In the genomic region with DNA sequence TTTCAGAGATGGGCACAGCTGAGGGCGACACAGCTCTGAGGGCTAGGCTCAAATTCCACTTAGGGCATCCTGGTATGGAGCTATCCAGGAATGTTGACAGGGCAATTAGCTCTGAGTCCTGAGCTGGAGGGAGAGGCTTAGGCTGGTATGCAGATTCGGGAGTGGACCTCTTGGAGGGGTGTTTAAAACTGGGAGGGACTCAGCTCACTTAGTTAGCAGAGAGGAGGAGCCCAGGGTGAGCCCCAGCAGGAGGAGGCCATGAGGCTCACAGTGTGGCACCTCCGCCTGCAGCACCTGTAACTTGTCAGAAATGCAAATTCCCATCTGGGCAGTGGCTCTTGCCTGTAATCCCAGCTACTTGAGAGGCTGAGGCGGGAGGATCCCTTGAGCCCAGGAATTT, we compare ENCODE assay signal across 17 cellular contexts. TPM values are rescaled to one million over a fixed set of nuclear protein-coding genes. Genes with fewer than 3 reads are reported as not detected.
"Had no signal": no experiment of that assay in that cellular context is flagged by ENCODE, and none has a peak within 500 bp of the region (broad histone marks: within the 10 kb centered on the region; RNA-seq: fewer than 3 reads in every experiment).

No MANE protein-coding gene starts in this region.

- H3K9me3 Mint-ChIP-seq: activated CD4-positive, alpha-beta memory T cell treated with anti-CD3 and anti-CD28 coated beads, Interleukin-2, amount 10 ng/mL, durations not matched to agents 7 days and 5 days; activated T-cell treated with anti-CD3 and anti-CD28 coated beads, Interleukin-2, amount 50 U/mL, for 24 hours had no signal

- H3K27ac Mint-ChIP-seq: activated CD4-positive, alpha-beta memory T cell treated with anti-CD3 and anti-CD28 coated beads, Interleukin-2, amount 10 ng/mL, durations not matched to agents 7 days and 5 days; activated T-cell treated with anti-CD3 and anti-CD28 coated beads, Interleukin-2, amount 50 U/mL, for 24 hours had no signal

- H3K36me3 ChIP-seq: colonic mucosa had no signal

- H3K4me3 Mint-ChIP-seq: activated CD4-positive, alpha-beta memory T cell treated with anti-CD3 and anti-CD28 coated beads, Interleukin-2, amount 10 ng/mL, durations not matched to agents 7 days and 5 days; activated T-cell treated with anti-CD3 and anti-CD28 coated beads, Interleukin-2, amount 50 U/mL, for 24 hours; naive B cell had no signal

- H3K36me3 Mint-ChIP-seq: naive B cell had no signal

- H3K4me3 ChIP-seq: body of pancreas, colonic mucosa, esophagus squamous epithelium, transverse colon had no signal

- H3K9me3 ChIP-seq: body of pancreas, colonic mucosa, esophagus squamous epithelium, transverse colon had no signal

- H3K27ac ChIP-seq: body of pancreas, colonic mucosa, parathyroid adenoma had no signal

- H3K4me1 ChIP-seq: parathyroid adenoma had no signal

- H3K27me3 ChIP-seq: body of pancreas, colonic mucosa, esophagus squamous epithelium had no signal

- ATAC-seq: body of pancreas, left cardiac atrium had no signal

- DNase-seq: activated CD4-positive, alpha-beta memory T cell treated with anti-CD3 and anti-CD28 coated beads, Interleukin-2, amount 10 ng/mL, durations not matched to agents 7 days and 5 days; activated CD4-positive, alpha-beta T cell treated with anti-CD3 and anti-CD28 coated beads for 4 hours; activated naive CD4-positive, alpha-beta T cell treated with anti-CD3 and anti-CD28 coated beads, Interleukin-2, amount 50 U/mL, for 16 hours; activated T-cell treated with anti-CD3 and anti-CD28 coated beads, Interleukin-2, amount 50 U/mL, for 24 hours; body of pancreas; caudate nucleus; colonic mucosa; esophagus squamous epithelium; glutamatergic neuron; left cardiac atrium; naive B cell; stimulated activated CD4-positive, alpha-beta T cell treated with anti-CD3 and anti-CD28 coated beads, Interleukin-4, amount 100 ng/mL, for 1 hour; stimulated activated naive CD4-positive, alpha-beta T cell; substantia nigra; T-helper 2 cell; transverse colon had no signal

- H3K9ac ChIP-seq: parathyroid adenoma had no signal

RNA-seq across cellular contexts. Expression of gene EHD2, which starts 21.9 kb away (rescaled TPM):
- total RNA-seq: activated CD4-positive, alpha-beta memory T cell treated with anti-CD3 and anti-CD28 coated beads, Interleukin-2, amount 10 ng/mL, durations not matched to agents 7 days and 5 days had no signal
